In the genomic region with DNA sequence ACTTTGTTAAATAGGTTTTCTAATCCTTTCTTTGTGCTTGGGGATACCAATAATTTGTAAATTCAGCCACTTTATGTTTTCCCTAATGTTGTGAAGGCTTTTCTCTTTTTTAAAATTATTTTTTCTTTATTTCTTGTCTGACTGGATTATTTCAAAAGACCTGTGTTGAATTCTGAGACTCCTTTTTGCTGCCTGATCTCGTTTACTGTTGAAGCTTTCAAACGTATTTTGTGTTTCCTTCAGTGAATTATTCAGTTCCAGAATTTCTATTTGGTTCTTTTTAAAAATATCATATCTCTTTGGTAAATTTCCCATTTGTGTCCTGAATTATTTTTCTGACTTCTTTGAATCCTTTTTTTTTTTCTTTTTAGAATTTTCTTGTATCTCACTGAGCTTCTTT, we compare ENCODE assay signal across 21 cellular contexts.
"Had no signal": no experiment of that assay in that cellular context is flagged by ENCODE, and none has a peak within 500 bp of the region (broad histone marks: within the 10 kb centered on the region; RNA-seq: fewer than 3 reads in every experiment).

No MANE protein-coding gene starts in this region.

- H3K9me2 ChIP-seq: SK-N-SH had no signal

- H3K27ac ChIP-seq: RWPE1 had no signal

- H3K4me2 ChIP-seq: SK-N-SH had no signal

- H3K9ac ChIP-seq: SK-N-SH had no signal

- DNase-seq: Karpas-422, KG1, MM.1S, NCI-H1105, NCI-H1436, NCI-H187, NCI-H2029, NCI-H2081 treated with DMSO at 0.1 percent for 48 hours, NCI-H2171, NCI-H226, NCI-H446, NCI-H510A, NCI-H524 treated with DMSO at 0.1 percent for 48 hours, NCI-H69, NCI-H774, SHP77, SK-N-SH, SW 1271, T-cell had no signal

- H3K9me3 ChIP-seq: SK-N-SH had no signal

- ATAC-seq: Panc1, T-cell had no signal
